10 cellular contexts compared by ENCODE assay signal in genomic region chr1:160084771-160085321, GRCh38. TPM values are rescaled to one million over a fixed set of nuclear protein-coding genes. Genes with fewer than 3 reads are reported as not detected.
DNase-seq lines count a peak whose midpoint lies in the region; ATAC-seq and TF ChIP-seq lines count a peak whose summit lies in the region.
"Had no signal": no experiment of that assay in that cellular context is flagged by ENCODE, and none has a peak within 500 bp of the region (broad histone marks: within the 10 kb centered on the region; RNA-seq: fewer than 3 reads in every experiment).

No MANE protein-coding gene starts in this region.

- peaks cover 10% of the 10 kb centered on the region in 2 donors for H3K27me3 ChIP-seq in naive thymus-derived CD4-positive, alpha-beta T cell (ENCODE audit: control insufficient read depth in 2 of 2, insufficient read depth in 2 of 2, low read length in 2 of 2)
- peaks cover 0 to 6% of the 10 kb centered on the region in 2 donors for H3K27me3 ChIP-seq in tibial artery

- no peak for DNase-seq in naive thymus-derived CD4-positive, alpha-beta T cell
- DNase-seq in tibial artery (peak in 1 of 2 donors; percentile 87), cardiac septum (ENCODE audit: low spot score) (no peak), GM13976 (ENCODE audit: low spot score) (no peak), GM19240 (ENCODE audit: insufficient read length, low spot score) (no peak)
- DNase-seq: SIG-M5 had no signal

- H3K4me3 Mint-ChIP-seq in naive thymus-derived CD4-positive, alpha-beta T cell: peak overlapping the region in 6 of 10 donors; percentile 30 to 84 (median 74)
- H3K4me3 Mint-ChIP-seq: HFFc6 had no signal

- no peaks in the 10 kb centered on the region for H3K9me3 ChIP-seq in naive thymus-derived CD4-positive, alpha-beta T cell (ENCODE audit: control insufficient read depth in 2 of 3, low read length in 3 of 3)
- no peaks in the 10 kb centered on the region for H3K9me3 ChIP-seq in tibial artery

- no peak overlapping the region for H3K27ac Mint-ChIP-seq in naive thymus-derived CD4-positive, alpha-beta T cell
- H3K27ac Mint-ChIP-seq: HFFc6 had no signal

- no peak for ATAC-seq in naive thymus-derived CD4-positive, alpha-beta T cell

- H3K36me3 Mint-ChIP-seq in naive thymus-derived CD4-positive, alpha-beta T cell: peaks cover 4 to 17% (median 8%) of the 10 kb centered on the region in 5 donors

- H3K27ac ChIP-seq in angular gyrus (ENCODE audit: low read depth, low read length): peak overlapping the region; percentile 99
- H3K27ac ChIP-seq in cingulate gyrus (ENCODE audit: low read depth, low read length): peak overlapping the region; percentile 97
- no peak overlapping the region for H3K27ac ChIP-seq in naive thymus-derived CD4-positive, alpha-beta T cell (ENCODE audit: low read depth, low read length)
- peak overlapping the region; percentile 77 to 84 for H3K27ac ChIP-seq in tibial artery

- peaks cover 24 to 37% (median 30%) of the 10 kb centered on the region in 5 donors for H3K27me3 Mint-ChIP-seq in naive thymus-derived CD4-positive, alpha-beta T cell

- in situ Hi-C loops in GM13976 (cut with MboI; ENCODE audit: low sequenced_read_pairs, unreplicated experiment): no loop called here

- POLR2A ChIA-PET in naive thymus-derived CD4-positive, alpha-beta T cell (lab: Charles Lee): interaction anchor here (0.7 to 4.1 kb wide), 5 partner anchors 9 to 206 kb away, joined by 3 to 22 read pairs (median 5); partner anchors contain the start of gene IGSF8

- H3K4me1 Mint-ChIP-seq in naive thymus-derived CD4-positive, alpha-beta T cell: peaks cover 12 to 24% (median 17%) of the 10 kb centered on the region in 7 donors

- peaks cover 0 to 33% (median 7%) of the 10 kb centered on the region in 3 experiments for H3K36me3 ChIP-seq in naive thymus-derived CD4-positive, alpha-beta T cell (ENCODE audit: control insufficient read depth in 2 of 3, insufficient read depth in 3 of 3, low read length in 3 of 3)
- H3K36me3 ChIP-seq in tibial artery: peaks cover 0 to 28% (median 19%) of the 10 kb centered on the region in 3 donors

- no peak overlapping the region for H3K4me3 ChIP-seq in naive thymus-derived CD4-positive, alpha-beta T cell (ENCODE audit: low read length)
- H3K4me3 ChIP-seq in tibial artery: peak overlapping the region; percentile 8 to 13

- CTCF ChIA-PET in naive thymus-derived CD4-positive, alpha-beta T cell (lab: Charles Lee): interaction anchor here (0.6 to 5.6 kb wide), 19 partner anchors 11 to 295 kb away, joined by 3 to 73 read pairs (median 6); partner anchors contain the start of genes IGSF8, KCNJ10 and PIGM

- intact Hi-C loops in naive thymus-derived CD4-positive, alpha-beta T cell (cut with micrococcal nuclease): loop anchor here (1.0 to 10.0 kb wide), 11 partner anchors 13 to 950 kb away; partner anchors contain the start of genes IGSF8 (in 2 of the 2), KCNJ10 (in 1 of the 2) and PIGM (in 1 of the 2)
- intact Hi-C loops in tibial artery (cut with DNase I; ENCODE audit: low total_unique reads) (loop anchor here (5.0 kb wide), 1 partner anchor 163 kb away; no protein-coding TSS in a partner anchor), cardiac septum (cut with DNase I) (loop anchor here (5.0 kb wide), 2 partner anchors 38 to 292 kb away; no protein-coding TSS in a partner anchor)

- TF ChIP-seq CTCF in tibial artery (IDR thresholded peaks at IDR 0.05) (no peak), GM13976 (IDR thresholded peaks at IDR 0.05; ENCODE audit: borderline replicate concordance, control extremely low read depth, extremely low read depth, insufficient read depth, missing control alignments) (no peak)

- H3K4me1 ChIP-seq in naive thymus-derived CD4-positive, alpha-beta T cell (ENCODE audit: control insufficient read depth in 2 of 2, insufficient read depth in 2 of 2, low read length in 2 of 2): peaks cover 0 to 7% of the 10 kb centered on the region in 2 donors
- peaks cover 0 to 49% (median 34%) of the 10 kb centered on the region in 4 donors for H3K4me1 ChIP-seq in tibial artery

- H3K9me3 Mint-ChIP-seq in naive thymus-derived CD4-positive, alpha-beta T cell: no peaks in the 10 kb centered on the region
- H3K9me3 Mint-ChIP-seq: HFFc6 had no signal

RNA-seq across cellular contexts. Expression of gene KCNJ9, which starts 3.5 kb away (rescaled TPM):
- not detected for total RNA-seq in naive thymus-derived CD4-positive, alpha-beta T cell
- polyA plus RNA-seq in naive thymus-derived CD4-positive, alpha-beta T cell: under 1 TPM; 0.06 to 0.08 TPM
- total RNA-seq in cardiac septum: not detected
- total RNA-seq: H4, HFFc6 had no signal

RNA-seq across cellular contexts. Expression of gene IGSF8, which starts 13.6 kb away (rescaled TPM):
- total RNA-seq in naive thymus-derived CD4-positive, alpha-beta T cell: 10 to 100 TPM; 31.9 to 68.7 (median 44.8) TPM
- polyA plus RNA-seq in naive thymus-derived CD4-positive, alpha-beta T cell: 10 to 100 TPM; 38.6 to 60.9 TPM
- total RNA-seq in cardiac septum: 29.7 TPM

RNA-seq across cellular contexts. Expression of gene KCNJ10, which starts 14.9 kb away (rescaled TPM):
- total RNA-seq in naive thymus-derived CD4-positive, alpha-beta T cell: under 1 TPM in 1 of 5 experiments, not detected in 4; 0.32 TPM
- polyA plus RNA-seq in naive thymus-derived CD4-positive, alpha-beta T cell: under 1 TPM in 1 of 2 donors, not detected in 1; 0.29 TPM
- total RNA-seq in cardiac septum: 0.05 TPM
- total RNA-seq: H4, HFFc6 had no signal

RNA-seq across cellular contexts. Expression of gene ATP1A2, which starts 30.7 kb away (rescaled TPM):
- not detected for total RNA-seq in naive thymus-derived CD4-positive, alpha-beta T cell
- polyA plus RNA-seq in naive thymus-derived CD4-positive, alpha-beta T cell: not detected
- 147 TPM for total RNA-seq in cardiac septum
- total RNA-seq: H4 had no signal

RNA-seq across cellular contexts. Expression of gene PIGM, which starts 53.1 kb away (rescaled TPM):
- total RNA-seq in naive thymus-derived CD4-positive, alpha-beta T cell: 10 to 100 TPM in 2 of 5 experiments, 1 to 10 TPM in 3; 4.0 to 11.4 (median 7.0) TPM
- 1 to 10 TPM; 4.1 to 5.0 TPM for polyA plus RNA-seq in naive thymus-derived CD4-positive, alpha-beta T cell
- total RNA-seq in cardiac septum: 2.3 TPM
